Comparison of ENCODE assay signal across 9 cellular contexts in the genomic region with DNA sequence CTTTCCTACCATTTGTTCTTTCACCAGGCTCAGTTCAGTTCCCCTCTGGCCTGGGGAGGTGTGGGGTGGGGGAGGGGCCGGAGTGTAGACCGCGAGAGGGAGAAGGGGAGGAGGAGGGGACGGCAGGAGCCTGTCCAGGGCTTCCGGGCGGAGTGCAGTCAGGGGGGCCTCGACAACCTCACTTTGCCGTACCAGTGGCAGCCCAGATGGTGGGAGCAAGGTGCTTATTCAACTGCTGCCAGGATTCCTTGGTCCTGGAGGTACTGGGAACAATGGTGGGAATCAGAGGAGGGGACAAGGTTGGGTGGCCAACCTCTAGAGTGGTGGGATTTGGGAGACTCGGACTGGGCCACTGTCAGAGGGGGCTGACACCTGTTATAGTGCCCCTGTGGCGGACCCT. TPM values are rescaled to one million over a fixed set of nuclear protein-coding genes. Genes with fewer than 3 reads are reported as not detected.
A peak's percentile ranks its signal among the peaks of the same experiment; 100 is the strongest.
DNase-seq lines count a peak whose midpoint lies in the region; ATAC-seq and TF ChIP-seq lines count a peak whose summit lies in the region.
"Had no signal": no experiment of that assay in that cellular context is flagged by ENCODE, and none has a peak within 500 bp of the region (broad histone marks: within the 10 kb centered on the region; RNA-seq: fewer than 3 reads in every experiment).

No MANE protein-coding gene starts in this region.

- no peaks in the 10 kb centered on the region for H3K9me3 ChIP-seq in left ventricle myocardium inferior (replicated peaks)
- no peaks in the 10 kb centered on the region for H3K9me3 ChIP-seq in breast epithelium

- H3K27ac ChIP-seq in left ventricle myocardium inferior (replicated peaks) (no peak overlapping the region), breast epithelium (no peak overlapping the region)

- H3K4me3 Mint-ChIP-seq in mesothelial cell of epicardium: peak overlapping the region; percentile 71

- peaks cover 18% of the 10 kb centered on the region for H3K4me1 Mint-ChIP-seq in mesothelial cell of epicardium

- no peaks in the 10 kb centered on the region for H3K27me3 ChIP-seq in left ventricle myocardium inferior (ENCODE audit: low read depth)
- no peaks in the 10 kb centered on the region for H3K27me3 ChIP-seq in breast epithelium

- no peak overlapping the region for H3K27ac Mint-ChIP-seq in mesothelial cell of epicardium

- DNase-seq in left ventricle myocardium inferior (no peak), Right ventricle myocardium inferior (ENCODE audit: missing footprints) (no peak), breast epithelium (ENCODE audit: low spot score in 2 of 2) (no peak), mesothelial cell of epicardium (ENCODE audit: low spot score in 2 of 2, unreplicated experiment in 2 of 2) (no peak), GOT3 (lab: John Stamatoyannopoulos, UW) (no peak)
- DNase-seq in stimulated activated CD4-positive, alpha-beta T cell treated with anti-CD3 and anti-CD28 coated beads, Interleukin-15, amount 100 ng/mL, for 24 hours: no peak
- DNase-seq: cerebellar nuclear complex had no signal

- no peak for TF ChIP-seq POLR2A in breast epithelium (IDR thresholded peaks at IDR 0.05)

- no peaks in the 10 kb centered on the region for H3K27me3 Mint-ChIP-seq in mesothelial cell of epicardium (ENCODE audit: low read depth)

- intact Hi-C loops in left ventricle myocardium inferior (cut with micrococcal nuclease): no loop called here
- intact Hi-C loops in Right ventricle myocardium inferior (cut with DNase I): loop anchor here (5.0 kb wide), 1 partner anchor 83 kb away; a partner anchor contains a TSS
- intact Hi-C loops in breast epithelium (cut with DNase I; ENCODE audit: low total_unique reads): no loop called here

- TF ChIP-seq CTCF in left ventricle myocardium inferior (IDR thresholded peaks at IDR 0.05; ENCODE audit: borderline replicate concordance) (no peak), breast epithelium (IDR thresholded peaks at IDR 0.05) (no peak), mesothelial cell of epicardium (IDR thresholded peaks at IDR 0.05; ENCODE audit: unreplicated experiment) (no peak)

- ATAC-seq in Right ventricle myocardium inferior: no peak
- ATAC-seq in HG03097 (IDR thresholded peaks at IDR 0.05; ENCODE audit: low FRiP score, unreplicated experiment): no peak
- no peak for ATAC-seq in GM18868 (IDR thresholded peaks at IDR 0.05; ENCODE audit: unreplicated experiment)

- H3K4me3 ChIP-seq in left ventricle myocardium inferior (peak overlapping the region; percentile 80), breast epithelium (peak overlapping the region; percentile 83 to 97 (median 87))

- H3K4me1 ChIP-seq in left ventricle myocardium inferior (peaks cover 29% of the 10 kb centered on the region), breast epithelium (peaks cover 5 to 11% of the 10 kb centered on the region in 2 donors)

- no peaks in the 10 kb centered on the region for H3K9me3 Mint-ChIP-seq in mesothelial cell of epicardium

- no peaks in the 10 kb centered on the region for H3K36me3 Mint-ChIP-seq in mesothelial cell of epicardium

- H3K36me3 ChIP-seq in left ventricle myocardium inferior: no peaks in the 10 kb centered on the region
- H3K36me3 ChIP-seq in breast epithelium: no peaks in the 10 kb centered on the region

RNA-seq across cellular contexts. Expression of a gene that starts 1.2 kb away (rescaled TPM):
- total RNA-seq in left ventricle myocardium inferior (13.8 TPM), Right ventricle myocardium inferior (10.7 TPM), breast epithelium (10 to 100 TPM; 17.4 to 26.9 (median 17.9) TPM), mesothelial cell of epicardium (38.1 to 40.9 TPM (median 40.3 TPM) in 3 replicates)

RNA-seq across cellular contexts. Expression of a gene that starts 12.8 kb away (rescaled TPM):
- total RNA-seq in left ventricle myocardium inferior: 5.9 TPM
- 4.7 TPM for total RNA-seq in Right ventricle myocardium inferior
- total RNA-seq in breast epithelium: 10 to 100 TPM; 14.9 to 32.6 (median 20.3) TPM
- total RNA-seq in mesothelial cell of epicardium: 46.2 to 51.1 TPM (median 48.6 TPM) in 3 replicates

RNA-seq across cellular contexts. Expression of a gene that starts 23.7 kb away (rescaled TPM):
- total RNA-seq in left ventricle myocardium inferior (10.3 TPM), Right ventricle myocardium inferior (7.7 TPM), breast epithelium (1 to 10 TPM; 5.9 to 8.9 (median 6.6) TPM), mesothelial cell of epicardium (15.8 to 20.0 TPM (median 16.6 TPM) in 3 replicates)
